In genomic region chr1:209620484-209620879, GRCh38 we compare ENCODE assay signal across 25 cellular contexts. TPM values are rescaled to one million over a fixed set of nuclear protein-coding genes. Genes with fewer than 3 reads are reported as not detected.
A peak's percentile ranks its signal among the peaks of the same experiment; 100 is the strongest.
DNase-seq lines count a peak whose midpoint lies in the region; FAIRE-seq and TF ChIP-seq lines count a peak whose summit lies in the region.
"Had no signal": no experiment of that assay in that cellular context is flagged by ENCODE, and none has a peak within 500 bp of the region (broad histone marks: within the 10 kb centered on the region; RNA-seq: fewer than 3 reads in every experiment).

No MANE protein-coding gene starts in this region.

- H3K4me3 ChIP-seq in adipocyte (ENCODE audit: low read length) (no peak overlapping the region), fibroblast of the aortic adventitia (ENCODE audit: low read depth, low read length) (no peak overlapping the region), small intestine (ENCODE audit: low read depth in 1 of 2, low read length in 2 of 2) (no peak overlapping the region), ascending aorta (no peak overlapping the region)
- H3K4me3 ChIP-seq: dorsolateral prefrontal cortex, Peyer's patch had no signal

- no peak for FAIRE-seq in small intestine (lab: Jason Lieb, UNC)
- FAIRE-seq: TTC549 had no signal

- H3K27me3 ChIP-seq in adipocyte (replicated peaks; ENCODE audit: control insufficient read depth, insufficient read depth, low read length) = no peaks in the 10 kb centered on the region
- no peaks in the 10 kb centered on the region for H3K27me3 ChIP-seq in small intestine (ENCODE audit: control insufficient read depth in 2 of 2, insufficient read depth in 2 of 2, low read length in 2 of 2)
- no peaks in the 10 kb centered on the region for H3K27me3 ChIP-seq in ascending aorta
- H3K27me3 ChIP-seq: dorsolateral prefrontal cortex, Peyer's patch had no signal

- peaks cover 40% of the 10 kb centered on the region for H3K36me3 ChIP-seq in adipocyte (ENCODE audit: control insufficient read depth, insufficient read depth, low read length, severe bottlenecking)
- H3K36me3 ChIP-seq in small intestine (ENCODE audit: control insufficient read depth in 2 of 2, insufficient read depth in 2 of 2, low read length in 2 of 2) = peaks cover 0 to 26% of the 10 kb centered on the region in 2 donors
- no peaks in the 10 kb centered on the region for H3K36me3 ChIP-seq in ascending aorta

- DNase-seq in DMS 273 (lab: John Stamatoyannopoulos, UW; ENCODE audit: unreplicated experiment) (peak; percentile 25), DMS 273 treated with DMSO at 0.1 percent for 48 hours (lab: John Stamatoyannopoulos, UW) (no peak), adipocyte (ENCODE audit: low read depth) (peak; percentile 47), fibroblast of the aortic adventitia (ENCODE audit: low read depth) (peak; percentile 45), small intestine (peak; percentile 23), ascending aorta (ENCODE audit: low spot score in 2 of 2) (no peak), GDM1 (lab: John Stamatoyannopoulos, UW) (no peak)
- DNase-seq in stimulated activated naive CD4-positive, alpha-beta T cell (lab: John Stamatoyannopoulos, UW) = no peak
- DNase-seq: activated CD4-positive, alpha-beta T cell treated with anti-CD3 and anti-CD28 coated beads for 48 hours; activated CD8-positive, alpha-beta memory T cell treated with anti-CD3 and anti-CD28 coated beads, Interleukin-2, amount 50 U/mL, for 4 hours; activated gamma-delta T cell treated with Interleukin-2 at 50 U/mL for 16 hours; C1 segment of cervical spinal cord; DMS53; dorsolateral prefrontal cortex; hippocampal formation; MV-4-11; NCI-H2171 treated with DMSO at 0.1 percent for 48 hours; NCI-H774; stimulated activated CD4-positive, alpha-beta T cell treated with anti-CD3 and anti-CD28 coated beads, Interleukin-4, amount 100 ng/mL, for 4 hours; stimulated activated CD8-positive, alpha-beta memory T cell treated with anti-CD3 and anti-CD28 coated beads, Interleukin-4, amount 100 ng/mL, for 48 hours had no signal

- WGBS in small intestine, 3 donors = 79 to 85% (median 82%) methylated on average over 4 of the region's 4 CpGs

- intact Hi-C loops in ascending aorta (cut with DNase I) = no loop called here

- no peak for TF ChIP-seq CTCF in fibroblast of the aortic adventitia (IDR thresholded peaks at IDR 0.05; ENCODE audit: insufficient read depth, low read length)
- no peak for TF ChIP-seq CTCF in ascending aorta (IDR thresholded peaks at IDR 0.05)

- H3K9me3 ChIP-seq in adipocyte (ENCODE audit: control insufficient read depth, low read length) (no peaks in the 10 kb centered on the region), small intestine (ENCODE audit: control insufficient read depth, low read depth) (no peaks in the 10 kb centered on the region), ascending aorta (no peaks in the 10 kb centered on the region)
- H3K9me3 ChIP-seq: Peyer's patch had no signal

- no peak overlapping the region for H3K9ac ChIP-seq in adipocyte (ENCODE audit: low read length)

- H3K4me1 ChIP-seq in adipocyte (ENCODE audit: control insufficient read depth, insufficient read depth, low read length) (peaks cover 12% of the 10 kb centered on the region), small intestine (ENCODE audit: control insufficient read depth in 2 of 2, insufficient read depth in 1 of 2, low read depth in 1 of 2, low read length in 1 of 2) (peaks cover 0 to 3% of the 10 kb centered on the region in 2 donors), ascending aorta (peaks cover 2 to 4% of the 10 kb centered on the region in 2 donors)

- H3K27ac ChIP-seq in small intestine (ENCODE audit: low read depth in 1 of 2, low read length in 1 of 2) = no peak overlapping the region
- no peak overlapping the region for H3K27ac ChIP-seq in ascending aorta
- H3K27ac ChIP-seq: 22Rv1 had no signal

RNA-seq across cellular contexts. Expression of gene LAMB3, which starts 31.7 kb away (rescaled TPM):
- 5.9 and 10.3 TPM in 2 replicates for total RNA-seq in fibroblast of the aortic adventitia (ENCODE audit: low replicate concordance)
- polyA plus RNA-seq in small intestine = 10 to 100 TPM; 33.8 to 62.7 (median 36.5) TPM
- 0.75 TPM for total RNA-seq in ascending aorta
- polyA plus RNA-seq: IgD-negative memory B cell had no signal

RNA-seq across cellular contexts. Expression of gene CAMK1G, which starts 37.0 kb away (rescaled TPM):
- total RNA-seq in fibroblast of the aortic adventitia (ENCODE audit: low replicate concordance) (0.90 and 1.1 TPM in 2 replicates), ascending aorta (not detected)
- polyA plus RNA-seq in small intestine = under 1 TPM in 1 of 3 donors, not detected in 2; 0.37 TPM
- total RNA-seq: Peyer's patch, skeletal muscle tissue had no signal
- polyA plus RNA-seq: IgD-negative memory B cell had no signal

RNA-seq across cellular contexts. Expression of gene G0S2, which starts 54.7 kb away (rescaled TPM):
- 23.0 and 146 TPM in 2 replicates for total RNA-seq in fibroblast of the aortic adventitia (ENCODE audit: low replicate concordance)
- 100 to 1,000 TPM in 1 of 3 donors, 10 to 100 TPM in 1, 1 to 10 TPM in 1; 6.9 to 141 (median 11.1) TPM for polyA plus RNA-seq in small intestine
- total RNA-seq in ascending aorta = 15.1 TPM

Comparison
In these comparisons a context has a peak if more than half of its experiments do, and no peak if none do; other contexts are left out.
1. DNase-seq: peak in DMS 273 (single experiment), adipocyte (single experiment), fibroblast of the aortic adventitia (single experiment) and small intestine (single experiment); none in DMS 273 treated with DMSO at 0.1 percent for 48 hours (single experiment), ascending aorta (0 of 2), stimulated activated naive CD4-positive, alpha-beta T cell (0 of 6) and GDM1 (single experiment).